In the genomic region with DNA sequence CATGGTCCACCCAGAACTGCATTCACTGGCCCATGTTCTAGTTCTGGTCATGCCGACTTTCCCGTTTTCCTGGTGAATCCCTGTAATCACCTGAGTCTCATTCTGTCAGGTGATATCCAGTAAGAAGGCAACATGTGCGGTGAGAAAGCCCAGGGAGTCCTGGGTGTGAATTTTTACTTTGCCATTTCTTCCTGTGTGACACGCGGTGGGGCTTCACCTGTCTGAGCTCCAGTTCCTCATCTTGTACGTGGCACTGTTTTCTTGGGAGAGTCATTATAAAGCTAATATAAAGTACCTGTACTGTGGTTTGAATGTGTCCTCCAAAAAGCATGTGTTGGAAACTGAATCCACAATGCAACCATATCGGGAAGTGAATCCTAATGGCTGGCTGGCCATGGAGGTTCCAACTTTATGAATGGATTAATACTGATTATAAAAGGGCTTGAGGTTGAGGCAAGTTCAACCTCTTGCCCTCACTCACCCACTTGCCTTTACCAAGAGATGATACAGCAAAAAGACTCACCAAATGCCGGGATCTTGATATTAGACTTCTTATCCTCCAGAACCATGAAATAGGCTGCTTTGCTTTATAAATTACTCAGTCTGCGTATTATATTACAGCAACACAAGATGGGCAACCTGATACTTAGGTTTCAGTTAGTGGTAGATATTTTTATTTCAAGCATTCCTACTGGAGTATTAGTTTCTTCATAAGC, we compare ENCODE assay signal across 15 cellular contexts. TPM values are rescaled to one million over a fixed set of nuclear protein-coding genes. Genes with fewer than 3 reads are reported as not detected.
DNase-seq lines count a peak whose midpoint lies in the region; ATAC-seq, FAIRE-seq and TF ChIP-seq lines count a peak whose summit lies in the region.
"Had no signal": no experiment of that assay in that cellular context is flagged by ENCODE, and none has a peak within 500 bp of the region (broad histone marks: within the 10 kb centered on the region; RNA-seq: fewer than 3 reads in every experiment).

No MANE protein-coding gene starts in this region.

- H3K27ac Mint-ChIP-seq in activated CD8-positive, alpha-beta memory T cell treated with anti-CD3 and anti-CD28 coated beads, Interleukin-2, amount 10 ng/mL, durations not matched to agents 7 days and 5 days = peak overlapping the region; percentile 31
- H3K27ac Mint-ChIP-seq in T-cell (peak overlapping the region; percentile 63 to 91), GM23338 (no peak overlapping the region)

- H2AFZ ChIP-seq in K562 (ENCODE audit: low read depth, low read length) = no peak overlapping the region
- no peak overlapping the region for H2AFZ ChIP-seq in GM23338
- H2AFZ ChIP-seq: hepatocyte had no signal

- TF ChIP-seq POLR2A in K562 (conservative IDR thresholded peaks at IDR 0.05) = no peak
- TF ChIP-seq POLR2A in spleen (IDR thresholded peaks at IDR 0.05) = peak in 1 of 3 donors; percentile 10

- TF ChIP-seq RAD21 in K562 (CRISPR knock-in tag; conservative IDR thresholded peaks at IDR 0.05 in 1 of 2, IDR thresholded peaks at IDR 0.05 in 1 of 2) = no peak

- peaks cover 33 to 37% of the 10 kb centered on the region in 2 experiments for H3K4me1 ChIP-seq in K562 (replicated peaks in 1 of 2; ENCODE audit: control insufficient read depth in 2 of 2, insufficient read depth in 2 of 2, low read length in 2 of 2)
- peaks cover 49 to 78% (median 68%) of the 10 kb centered on the region in 6 donors for H3K4me1 ChIP-seq in spleen
- peaks cover 6% of the 10 kb centered on the region; the same call in 1 of the 2 replicates for H3K4me1 ChIP-seq in GM23338 (ENCODE audit: insufficient read depth)

- CTCF ChIA-PET in activated CD8-positive, alpha-beta memory T cell treated with anti-CD3 and anti-CD28 coated beads, Interleukin-2, amount 10 ng/mL, durations not matched to agents 7 days and 5 days (lab: Charles Lee) = interaction anchor here (0.5 to 5.6 kb wide), 15 partner anchors 10 to 104 kb away, joined by 3 to 69 read pairs (median 5); no protein-coding TSS in a partner anchor
- CTCF ChIA-PET in T-cell (lab: Charles Lee) (interaction anchor here (0.6 to 2.7 kb wide), 11 partner anchors 9 to 50 kb away, joined by 3 to 22 read pairs (median 10); no protein-coding TSS in a partner anchor), K562 (lab: Yijun Ruan, JAX; ENCODE audit: low intra/inter-chr PET ratio) (no interaction called here)

- no peaks in the 10 kb centered on the region for H3K27me3 Mint-ChIP-seq in activated CD8-positive, alpha-beta memory T cell treated with anti-CD3 and anti-CD28 coated beads, Interleukin-2, amount 10 ng/mL, durations not matched to agents 7 days and 5 days
- H3K27me3 Mint-ChIP-seq in T-cell = no peaks in the 10 kb centered on the region
- H3K27me3 Mint-ChIP-seq in GM23338 (ENCODE audit: insufficient read depth, low read depth, poor library complexity) = peaks cover 8% of the 10 kb centered on the region

- FAIRE-seq in K562 (lab: Jason Lieb, UNC) = no peak

- POLR2A ChIA-PET in T-cell (lab: Charles Lee) = interaction anchor here (0.6 to 1.8 kb wide), 14 partner anchors 10 to 154 kb away, joined by 3 to 12 read pairs (median 5); partner anchors contain the start of genes GNL1 (in 1 of the 2) and PRR3 (in 1 of the 2)
- POLR2A ChIA-PET in K562 (lab: Yijun Ruan, JAX) = interaction anchor here (0.7 to 1.4 kb wide), 7 partner anchors 11 to 294 kb away, joined by 3 to 8 read pairs (median 3); no protein-coding TSS in a partner anchor

- H3K4me2 ChIP-seq in K562 (ENCODE audit: insufficient read depth, low read length) = no peak overlapping the region
- no peak overlapping the region for H3K4me2 ChIP-seq in GM23338
- H3K4me2 ChIP-seq: hepatocyte had no signal

- peaks cover 5% of the 10 kb centered on the region for H4K20me1 ChIP-seq in K562 (replicated peaks; ENCODE audit: control insufficient read depth, insufficient read depth, low read length)
- peaks cover 8% of the 10 kb centered on the region for H4K20me1 ChIP-seq in GM23338 (replicated peaks; ENCODE audit: insufficient read depth)

- BruUV-seq in K562 (replicated peaks; lab: Mats Ljungman, UMichigan) = no TSS peak

- peak overlapping the region; percentile 27 for H3K4me3 Mint-ChIP-seq in activated CD8-positive, alpha-beta memory T cell treated with anti-CD3 and anti-CD28 coated beads, Interleukin-2, amount 10 ng/mL, durations not matched to agents 7 days and 5 days
- H3K4me3 Mint-ChIP-seq in T-cell (peak overlapping the region; percentile 64 to 99 (median 98)), GM23338 (no peak overlapping the region; the same call in 2 of the 3 replicates)

- H3K27me3 ChIP-seq in K562 (ENCODE audit: control insufficient read depth in 2 of 2, insufficient read depth in 2 of 2, low read length in 2 of 2) = no peaks in the 10 kb centered on the region
- H3K27me3 ChIP-seq in spleen (replicated peaks in 1 of 7) = no peaks in the 10 kb centered on the region
- no peaks in the 10 kb centered on the region; the same call in 1 of the 2 replicates for H3K27me3 ChIP-seq in GM23338 (ENCODE audit: insufficient read depth)
- H3K27me3 ChIP-seq: hepatocyte had no signal

- no peaks in the 10 kb centered on the region for H3F3A ChIP-seq in GM23338 (replicated peaks; ENCODE audit: low read depth)

- H3K4me3 ChIP-seq in K562 = no peak overlapping the region
- H3K4me3 ChIP-seq in spleen = peak overlapping the region in 5 of 8 donors; percentile 96 to 100 (median 99)
- H3K4me3 ChIP-seq in GM23338 = no peak overlapping the region
- H3K4me3 ChIP-seq: hepatocyte had no signal

- H3K27ac ChIP-seq in K562 (ENCODE audit: extremely low read depth, low read depth, low read length) = no peak overlapping the region
- peak overlapping the region; percentile 5 to 100 (median 100) for H3K27ac ChIP-seq in spleen
- no peak overlapping the region for H3K27ac ChIP-seq in GM23338 (ENCODE audit: low read depth)
- H3K27ac ChIP-seq: hepatocyte, VCaP had no signal

- ATAC-seq in activated CD8-positive, alpha-beta memory T cell treated with anti-CD3 and anti-CD28 coated beads, Interleukin-2, amount 10 ng/mL, durations not matched to agents 7 days and 5 days = no peak
- ATAC-seq in T-cell (replicated peaks in 1 of 4) (no peak), K562 (no peak), HG03354 (IDR thresholded peaks at IDR 0.05; ENCODE audit: poor library complexity, severe bottlenecking, unreplicated experiment) (no peak), GM23338 (no peak)
- ATAC-seq: left lobe of liver had no signal

- no peak for DNase-seq in activated CD8-positive, alpha-beta memory T cell treated with anti-CD3 and anti-CD28 coated beads, Interleukin-2, amount 10 ng/mL, durations not matched to agents 7 days and 5 days
- no peak for DNase-seq in activated CD8-positive, alpha-beta memory T cell treated with anti-CD3 and anti-CD28 coated beads for 24 hours
- DNase-seq in T-cell = no peak
- DNase-seq in K562 (ENCODE audit: extremely low read depth in 1 of 4, low spot score in 3 of 4) = no peak
- no peak for DNase-seq in spleen
- DNase-seq in GM23338 (ENCODE audit: low spot score) = no peak
- DNase-seq in stimulated activated naive CD4-positive, alpha-beta T cell treated with Interleukin-2 at 50 U/mL for 16 hours (lab: John Stamatoyannopoulos, UW) = no peak
- DNase-seq: DMS153, Kasumi-1, NCI-H2081, SHP77 treated with DMSO at 0.1 percent for 48 hours had no signal

- H3K4me1 Mint-ChIP-seq in activated CD8-positive, alpha-beta memory T cell treated with anti-CD3 and anti-CD28 coated beads, Interleukin-2, amount 10 ng/mL, durations not matched to agents 7 days and 5 days = peaks cover 58% of the 10 kb centered on the region
- H3K4me1 Mint-ChIP-seq in T-cell (peaks cover 66 to 77% (median 75%) of the 10 kb centered on the region in 3 donors), GM23338 (peaks cover 17% of the 10 kb centered on the region)

- H3K9me3 Mint-ChIP-seq in activated CD8-positive, alpha-beta memory T cell treated with anti-CD3 and anti-CD28 coated beads, Interleukin-2, amount 10 ng/mL, durations not matched to agents 7 days and 5 days (ENCODE audit: low read depth) = no peaks in the 10 kb centered on the region
- no peaks in the 10 kb centered on the region for H3K9me3 Mint-ChIP-seq in T-cell
- peaks cover 5% of the 10 kb centered on the region; the same call in 2 of the 3 replicates for H3K9me3 Mint-ChIP-seq in GM23338

- H3K9ac ChIP-seq in K562 (ENCODE audit: insufficient read depth in 1 of 2, low read depth in 2 of 2, low read length in 2 of 2) = no peak overlapping the region

- peaks cover 19% of the 10 kb centered on the region for H3K36me3 ChIP-seq in K562 (ENCODE audit: control insufficient read depth, insufficient read depth, low read length)
- peaks cover 8 to 49% (median 44%) of the 10 kb centered on the region in 6 donors for H3K36me3 ChIP-seq in spleen
- no peaks in the 10 kb centered on the region for H3K36me3 ChIP-seq in GM23338 (ENCODE audit: insufficient read depth)

- 78% methylated on average over 9 of the region's 9 CpGs for WGBS in K562 (ENCODE audit: insufficient coverage, low coverage, missing lambda C conversion rate)
- 54 to 63% (median 60%) methylated on average over 9 of the region's 9 CpGs for WGBS in spleen, 5 donors

- H3K9me3 ChIP-seq in K562 (replicated peaks; ENCODE audit: control insufficient read depth, insufficient read depth, low read depth, low read length) (no peaks in the 10 kb centered on the region), spleen (no peaks in the 10 kb centered on the region)

- no peak for TF ChIP-seq EP300 in K562 (IDR thresholded peaks at IDR 0.05; ENCODE audit: low read length)

- intact Hi-C loops in K562 (cut with micrococcal nuclease) = no loop called here
- intact Hi-C loops in spleen (cut with DNase I; ENCODE audit: low total_unique reads) = loop anchor here (5.0 kb wide), 1 partner anchor 38 kb away; no protein-coding TSS in a partner anchor

- peaks cover 47% of the 10 kb centered on the region for H3K36me3 Mint-ChIP-seq in activated CD8-positive, alpha-beta memory T cell treated with anti-CD3 and anti-CD28 coated beads, Interleukin-2, amount 10 ng/mL, durations not matched to agents 7 days and 5 days
- H3K36me3 Mint-ChIP-seq in T-cell (peaks cover 43% of the 10 kb centered on the region), GM23338 (ENCODE audit: low read depth) (peaks cover 26% of the 10 kb centered on the region)

- TF ChIP-seq CTCF in K562 (IDR thresholded peaks at IDR 0.05 in 2 of 3, conservative IDR thresholded peaks at IDR 0.05 in 1 of 3; ENCODE audit: insufficient read depth in 2 of 3, low read depth in 1 of 3, low read length in 3 of 3) = no peak
- no peak for TF ChIP-seq CTCF in spleen (IDR thresholded peaks at IDR 0.05 in 8 of 11, conservative IDR thresholded peaks at IDR 0.05 in 3 of 11)
- no peak for TF ChIP-seq CTCF in GM23338 (conservative IDR thresholded peaks at IDR 0.05; ENCODE audit: low read depth in 2 of 2)

- H3K79me2 ChIP-seq in K562 (ENCODE audit: control insufficient read depth, insufficient read depth, low read length) (peaks cover 7% of the 10 kb centered on the region; the same call in 2 of the 3 replicates), GM23338 (replicated peaks; ENCODE audit: insufficient read depth) (no peaks in the 10 kb centered on the region)

- in situ Hi-C loops in K562 (cut with MboI) = loop anchor here (5.0 kb wide), 2 partner anchors 43 to 103 kb away; no protein-coding TSS in a partner anchor

- no peaks in the 10 kb centered on the region for H3K9me1 ChIP-seq in K562 (ENCODE audit: control insufficient read depth, insufficient read depth, low read length)

- H3K9me2 ChIP-seq in GM23338 (ENCODE audit: insufficient read depth) = no peaks in the 10 kb centered on the region

RNA-seq across cellular contexts. Expression of gene HLA-E, which starts 5.1 kb away (rescaled TPM):
- total RNA-seq in activated CD8-positive, alpha-beta memory T cell treated with anti-CD3 and anti-CD28 coated beads, Interleukin-2, amount 10 ng/mL, durations not matched to agents 7 days and 5 days = 100 to 1,000 TPM; 395 to 602 TPM
- total RNA-seq in T-cell (1,000 to 10,000 TPM; 1,114 to 1,417 (median 1,253) TPM), K562 (2014; rRNA removed) (39.9 and 45.5 TPM in 2 replicates), K562 (2014; rRNA removed; fragmentation: Illumina TruSeq; extraction: Trizol) (14.8 and 15.0 TPM in 2 replicates), K562 (2015; rRNA removed; fragmentation: Illumina TruSeq; extraction: Trizol) (25.0 and 25.8 TPM in 2 replicates), K562 (2021) (31.0 and 38.0 TPM in 2 replicates), spleen (1,000 to 10,000 TPM; 1,072 to 2,111 (median 1,510) TPM)
- total RNA-seq in K562 (2011; cell fraction: chromatin; rRNA removed; ENCODE audit: low replicate concordance) = 20.8 and 41.1 TPM in 2 replicates
- total RNA-seq in K562 (2011; cell fraction: nucleolus; rRNA removed) = 40.4 and 50.9 TPM in 2 replicates
- total RNA-seq in K562 (2011; cell fraction: nucleoplasm; rRNA removed) = 37.3 and 46.7 TPM in 2 replicates
- polyA plus RNA-seq in K562 (2011; rRNA removed) (27.2 and 28.8 TPM in 2 replicates), K562 (2014; fragmentation: Illumina TruSeq; extraction: Trizol) (26.8 and 37.5 TPM in 2 replicates), K562 (2014; fragmentation: Nextera tagmentation; extraction: Ambion mirVana) (1 to 10 TPM; 3.2 to 4.0 TPM), K562 (2014; rRNA removed) (38.4 and 38.9 TPM in 2 replicates), spleen (100 to 1,000 TPM; 514 to 675 (median 646) TPM), GM23338 (2016; fragmentation: Nextera tagmentation; extraction: Ambion mirVana) (15.6 and 15.9 TPM in 2 replicates)
- 27.0 and 45.7 TPM in 2 replicates for polyA plus RNA-seq in K562 (2011; cell fraction: cytosol; rRNA removed)
- polyA plus RNA-seq in K562 (2011; cell fraction: nucleus; rRNA removed) = 20.5 and 32.8 TPM in 2 replicates
- 27.8 and 82.4 TPM in 2 replicates for polyA plus RNA-seq in K562 (2012)
- 17.5 and 21.1 TPM in 2 replicates for polyA minus RNA-seq in K562 (2011; rRNA and poly(A)+ RNA removed)
- 16.8 and 17.8 TPM in 2 replicates for polyA minus RNA-seq in K562 (2011; cell fraction: cytosol; rRNA and poly(A)+ RNA removed)
- polyA minus RNA-seq in K562 (2011; cell fraction: nucleus; rRNA and poly(A)+ RNA removed) = 13.8 and 14.3 TPM in 2 replicates
- total RNA-seq in GM23338 (2014; rRNA removed; shearing (Covaris generic)) = 36.0 and 44.2 TPM in 2 replicates

Comparison
In these comparisons a context has a peak if more than half of its experiments do, and no peak if none do; other contexts are left out.
1. H3K27ac ChIP-seq: peak in spleen (8 of 8); none in K562 (single experiment) and GM23338 (single experiment).
2. H3K4me3 ChIP-seq: peak in spleen (5 of 8); none in K562 (single experiment) and GM23338 (single experiment).